ENCODE assay signal across 8 cellular contexts in genomic region chr1:28088168-28088961, GRCh38. TPM values are rescaled to one million over a fixed set of nuclear protein-coding genes. Genes with fewer than 3 reads are reported as not detected.
A peak's percentile ranks its signal among the peaks of the same experiment; 100 is the strongest.
DNase-seq lines count a peak whose midpoint lies in the region; ATAC-seq and TF ChIP-seq lines count a peak whose summit lies in the region.

Gene EYA3 (minus strand): TSS chr1:28088610. CDS start chr1:28058026, 30,584 bp downstream.

- H3K27ac ChIP-seq in ascending aorta (peak within 1 kb of the TSS; percentile 76 to 91), right cardiac atrium (ENCODE audit: low read length) (peak within 1 kb of the TSS; percentile 93), uterus (peak within 1 kb of the TSS; percentile 78 to 83)

- H3K27me3 Mint-ChIP-seq in T-helper 2 cell treated with Interferon-gamma antibody and Interleukin-4, amounts not matched to agents 5 μg/mL and 100 μg/mL, for 36 hours (ENCODE audit: low read depth): peaks cover 7% of the 10 kb centered on the region

- TF ChIP-seq POLR2A in uterus (IDR thresholded peaks at IDR 0.05): peak; percentile 50

- peak within 1 kb of the TSS; percentile 66 to 86 for H3K4me3 ChIP-seq in ascending aorta
- H3K4me3 ChIP-seq in right cardiac atrium (ENCODE audit: low read length): peak within 1 kb of the TSS; percentile 86
- peak within 1 kb of the TSS; percentile 73 to 74 for H3K4me3 ChIP-seq in uterus

- peak within 1 kb of the TSS; percentile 92 for H3K4me3 Mint-ChIP-seq in T-helper 2 cell treated with Interferon-gamma antibody and Interleukin-4, amounts not matched to agents 5 μg/mL and 100 μg/mL, for 36 hours

- ATAC-seq in GM18502 (IDR thresholded peaks at IDR 0.05; ENCODE audit: poor library complexity, unreplicated experiment): peak; percentile 91
- ATAC-seq in HG02970 (IDR thresholded peaks at IDR 0.05; ENCODE audit: low FRiP score, unreplicated experiment): peak; percentile 93
- peak; percentile 99 to 100 for ATAC-seq in right cardiac atrium

- H3K9me3 Mint-ChIP-seq in T-helper 2 cell treated with Interferon-gamma antibody and Interleukin-4, amounts not matched to agents 5 μg/mL and 100 μg/mL, for 36 hours: no peaks in the 10 kb centered on the region

- H3K4me1 ChIP-seq in ascending aorta (peaks cover 7 to 19% of the 10 kb centered on the region in 2 donors), right cardiac atrium (ENCODE audit: control insufficient read depth, insufficient read depth, low read length) (peaks cover 6% of the 10 kb centered on the region), uterus (no peaks in the 10 kb centered on the region)

- WGBS in right cardiac atrium: under 1% methylated on average over 44 of the region's 44 CpGs

- DNase-seq in NCI-H1930 (lab: John Stamatoyannopoulos, UW) (peak; percentile 91 to 96), ascending aorta (ENCODE audit: low spot score in 2 of 2) (peak; percentile 98 to 100), right cardiac atrium (peak; percentile 98 to 99 (median 99)), pulmonary artery endothelial cell (ENCODE audit: low read depth, low spot score) (peak; percentile 92), uterus (peak; percentile 98 to 100)
- peak; percentile 100 for DNase-seq in T-helper 2 cell treated with Interferon-gamma antibody and Interleukin-4, amounts not matched to agents 5 μg/mL and 100 μg/mL, for 36 hours (ENCODE audit: low spot score)

- TF ChIP-seq CTCF in ascending aorta (IDR thresholded peaks at IDR 0.05) (no peak), uterus (IDR thresholded peaks at IDR 0.05) (peak in 1 of 4 experiments; percentile 23)

- no peaks in the 10 kb centered on the region for H3K36me3 Mint-ChIP-seq in T-helper 2 cell treated with Interferon-gamma antibody and Interleukin-4, amounts not matched to agents 5 μg/mL and 100 μg/mL, for 36 hours (ENCODE audit: low read depth)

- no peaks in the 10 kb centered on the region for H3K27me3 ChIP-seq in ascending aorta
- no peaks in the 10 kb centered on the region for H3K27me3 ChIP-seq in right cardiac atrium (ENCODE audit: control insufficient read depth, insufficient read depth)
- no peaks in the 10 kb centered on the region for H3K27me3 ChIP-seq in uterus

- peak within 1 kb of the TSS; percentile 92 for H3K27ac Mint-ChIP-seq in T-helper 2 cell treated with Interferon-gamma antibody and Interleukin-4, amounts not matched to agents 5 μg/mL and 100 μg/mL, for 36 hours

- H3K9me3 ChIP-seq in ascending aorta: no peaks in the 10 kb centered on the region
- H3K9me3 ChIP-seq in right cardiac atrium (ENCODE audit: control insufficient read depth, low read length): no peaks in the 10 kb centered on the region
- no peaks in the 10 kb centered on the region for H3K9me3 ChIP-seq in uterus

- no peaks in the 10 kb centered on the region for H3K36me3 ChIP-seq in ascending aorta
- H3K36me3 ChIP-seq in uterus: no peaks in the 10 kb centered on the region

- intact Hi-C loops in ascending aorta (cut with DNase I) (loop anchor here (1.0 to 5.0 kb wide), 2 partner anchors 61 to 129 kb away; partner anchors contain the start of gene XKR8), right cardiac atrium (cut with DNase I) (no loop called here), uterus (cut with DNase I; ENCODE audit: low total_unique reads) (no loop called here)

- H3K4me1 Mint-ChIP-seq in T-helper 2 cell treated with Interferon-gamma antibody and Interleukin-4, amounts not matched to agents 5 μg/mL and 100 μg/mL, for 36 hours (ENCODE audit: low read depth): peaks cover 21% of the 10 kb centered on the region

RNA-seq across cellular contexts. Expression of gene EYA3, which starts in this region (rescaled TPM):
- total RNA-seq in ascending aorta (52.6 TPM), right cardiac atrium (10 to 100 TPM; 17.4 to 22.7 (median 19.5) TPM), pulmonary artery endothelial cell (14.2 and 19.3 TPM in 2 replicates), uterus (10 to 100 TPM in 3 of 4 donors, 1 to 10 TPM in 1; 7.2 to 30.4 (median 13.1) TPM)
- polyA plus RNA-seq in right cardiac atrium: 5.8 TPM

Comparison
In these comparisons a context has a peak if more than half of its experiments do, and no peak if none do; other contexts are left out.
1. Peak in every context shown above with its lines: DNase-seq, ATAC-seq, H3K4me3 ChIP-seq and H3K27ac ChIP-seq.